In genomic region chr1:110396259-110396958, GRCh38 we compare ENCODE assay signal across 10 cellular contexts. TPM values are rescaled to one million over a fixed set of nuclear protein-coding genes. Genes with fewer than 3 reads are reported as not detected.
"Had no signal": no experiment of that assay in that cellular context is flagged by ENCODE, and none has a peak within 500 bp of the region (broad histone marks: within the 10 kb centered on the region; RNA-seq: fewer than 3 reads in every experiment).

No MANE protein-coding gene starts in this region.

RNA-seq across cellular contexts. Expression of gene PROK1, which starts 54.5 kb away (rescaled TPM):
- total RNA-seq: OCI-LY7, PC-3, PC-9, Peyer's patch, Right ventricle myocardium inferior, Right ventricle myocardium superior, SJCRH30, SJSA1, SK-MEL-5 had no signal
- polyA plus RNA-seq: SK-N-SH had no signal
